In the genomic region with DNA sequence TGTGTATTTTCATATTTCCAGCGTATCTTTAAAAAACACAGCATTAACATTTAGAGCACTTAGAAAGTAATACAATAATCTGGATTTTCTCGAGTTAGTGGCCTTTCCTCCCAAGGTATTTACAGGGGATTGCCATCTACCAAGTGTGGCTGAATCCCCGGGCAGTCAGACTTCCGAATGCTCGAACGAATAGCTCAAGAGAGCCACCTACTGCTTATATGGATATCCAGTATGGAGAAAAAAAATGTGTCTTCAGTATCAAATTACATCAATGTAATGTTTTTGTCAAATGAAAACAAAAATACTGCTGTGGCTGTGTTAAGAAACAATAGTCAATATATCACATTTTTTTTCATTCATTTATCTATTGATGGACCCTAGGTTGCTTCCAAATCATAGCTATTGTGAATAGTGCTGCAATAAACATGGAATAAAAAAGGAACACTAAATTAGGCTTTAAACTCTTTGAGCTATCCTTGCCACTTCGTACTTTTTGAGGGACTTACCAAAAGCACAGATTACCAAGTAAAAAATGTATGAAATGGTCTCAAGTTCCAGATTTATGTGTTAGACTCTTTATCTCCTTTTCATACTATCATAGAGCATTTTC, we compare ENCODE assay signal across 8 cellular contexts.
DNase-seq lines count a peak whose midpoint lies in the region; ATAC-seq, FAIRE-seq and TF ChIP-seq lines count a peak whose summit lies in the region.

No MANE protein-coding gene starts in this region.

- no peak for ATAC-seq in activated CD4-positive, CD25-positive, alpha-beta regulatory T cell treated with anti-CD3 and anti-CD28 coated beads, Interleukin-2, amount 50 U/mL, for 24 hours

- peak; percentile 58 for TF ChIP-seq CTCF in AG09319 (IDR thresholded peaks at IDR 0.05; ENCODE audit: low read depth, low read length)

- TF ChIP-seq POLR2A in H54 (IDR thresholded peaks at IDR 0.05; ENCODE audit: low read depth, low read length), result no peak

- DNase-seq in AG09319 (ENCODE audit: extremely low read depth, low read depth) (no peak), H54 (ENCODE audit: insufficient read length, low spot score) (no peak), NCI-H510A (lab: John Stamatoyannopoulos, UW) (peak; percentile 49), brain pericyte (ENCODE audit: low read depth, low spot score) (peak; percentile 33), left kidney (ENCODE audit: low read depth, low spot score) (peak; percentile 87), KG1 (lab: John Stamatoyannopoulos, UW) (no peak)
- no peak for DNase-seq in activated effector memory CD4-positive, alpha-beta T cell treated with Interleukin-2 at 50 U/mL for 16 hours

- FAIRE-seq in H54 (lab: Jason Lieb, UNC), result peak; percentile 99

Comparison
In these comparisons a context has a peak if more than half of its experiments do, and no peak if none do; other contexts are left out.
1. DNase-seq: peak in NCI-H510A (single experiment), brain pericyte (single experiment) and left kidney (single experiment); none in AG09319 (single experiment), H54 (single experiment), KG1 (single experiment) and activated effector memory CD4-positive, alpha-beta T cell treated with Interleukin-2 at 50 U/mL for 16 hours (single experiment).